8 cellular contexts compared by ENCODE assay signal in genomic region chr17:2053380-2054261, GRCh38. TPM values are rescaled to one million over a fixed set of nuclear protein-coding genes. Genes with fewer than 3 reads are reported as not detected.
DNase-seq lines count a peak whose midpoint lies in the region; ATAC-seq and TF ChIP-seq lines count a peak whose summit lies in the region.

No MANE protein-coding gene starts in this region.

- H3K36me3 ChIP-seq in BE2C, result no peaks in the 10 kb centered on the region
- peaks cover 0 to 20% (median 3%) of the 10 kb centered on the region in 9 donors for H3K36me3 ChIP-seq in heart left ventricle
- peaks cover 0 to 3% of the 10 kb centered on the region in 2 donors for H3K36me3 ChIP-seq in vagina

- peak overlapping the region; percentile 79 for H3K4me3 Mint-ChIP-seq in activated naive CD4-positive, alpha-beta T cell treated with anti-CD3 and anti-CD28 coated beads, Interleukin-2, amount 50 U/mL, for 24 hours

- H3K4me3 ChIP-seq in BE2C (ENCODE audit: low read depth, low read length) (peak overlapping the region; percentile 51), heart left ventricle (peak overlapping the region; percentile 16 to 87 (median 70)), vagina (peak overlapping the region; percentile 66 to 70)

- no peak for TF ChIP-seq POLR2A in heart left ventricle (IDR thresholded peaks at IDR 0.05)
- no peak for TF ChIP-seq POLR2A in vagina (IDR thresholded peaks at IDR 0.05)

- H3K9me3 ChIP-seq in BE2C, result no peaks in the 10 kb centered on the region
- H3K9me3 ChIP-seq in heart left ventricle, result no peaks in the 10 kb centered on the region
- H3K9me3 ChIP-seq in vagina, result no peaks in the 10 kb centered on the region

- peaks cover 32% of the 10 kb centered on the region for H3K27me3 ChIP-seq in BE2C
- peaks cover 0 to 62% (median 7%) of the 10 kb centered on the region in 9 donors for H3K27me3 ChIP-seq in heart left ventricle
- H3K27me3 ChIP-seq in vagina, result peaks cover 6% of the 10 kb centered on the region

- H3K9me3 Mint-ChIP-seq in activated naive CD4-positive, alpha-beta T cell treated with anti-CD3 and anti-CD28 coated beads, Interleukin-2, amount 50 U/mL, for 24 hours, result no peaks in the 10 kb centered on the region

- 5 to 11% (median 7%) methylated on average over 40 to 84 of the region's 84 CpGs for WGBS in heart left ventricle, 4 donors

- in situ Hi-C loops in SK-MEL-5 (cut with HindIII; ENCODE audit: low pct_unique_long_range_greater_than_20kb, low sequenced_read_pairs), result no loop called here

- H3K4me1 ChIP-seq in BE2C (no peaks in the 10 kb centered on the region), heart left ventricle (peaks cover 4 to 79% (median 50%) of the 10 kb centered on the region in 12 donors), vagina (peaks cover 57% of the 10 kb centered on the region)

- intact Hi-C loops in heart left ventricle (cut with DNase I), result loop anchor here (1.0 to 10.0 kb wide), 8 partner anchors 121 to 299 kb away; no protein-coding TSS in a partner anchor
- intact Hi-C loops in posterior vena cava (cut with DNase I), result loop anchor here (2.0 kb wide), 1 partner anchor 191 kb away; no protein-coding TSS in a partner anchor
- intact Hi-C loops in vagina (cut with DNase I), result loop anchor here (2.0 to 10.0 kb wide), 2 partner anchors 191 to 341 kb away; no protein-coding TSS in a partner anchor

- H3K27ac ChIP-seq in heart left ventricle, result peak overlapping the region in 11 of 12 donors; percentile 27 to 98 (median 91)
- H3K27ac ChIP-seq in vagina, result peak overlapping the region; percentile 95

- peaks cover 2% of the 10 kb centered on the region for H3K27me3 Mint-ChIP-seq in activated naive CD4-positive, alpha-beta T cell treated with anti-CD3 and anti-CD28 coated beads, Interleukin-2, amount 50 U/mL, for 24 hours

- ATAC-seq in heart left ventricle (peak in 2 of 4 donors; percentile 12 to 19), GM18868 (IDR thresholded peaks at IDR 0.05; ENCODE audit: unreplicated experiment) (no peak)

- H3K27ac Mint-ChIP-seq in activated naive CD4-positive, alpha-beta T cell treated with anti-CD3 and anti-CD28 coated beads, Interleukin-2, amount 50 U/mL, for 24 hours, result no peak overlapping the region

- H3K36me3 Mint-ChIP-seq in activated naive CD4-positive, alpha-beta T cell treated with anti-CD3 and anti-CD28 coated beads, Interleukin-2, amount 50 U/mL, for 24 hours, result no peaks in the 10 kb centered on the region

- H3K4me1 Mint-ChIP-seq in activated naive CD4-positive, alpha-beta T cell treated with anti-CD3 and anti-CD28 coated beads, Interleukin-2, amount 50 U/mL, for 24 hours, result peaks cover 27% of the 10 kb centered on the region

- peak; percentile 50 for TF ChIP-seq CTCF in BE2C (IDR thresholded peaks at IDR 0.05; ENCODE audit: low read depth, low read length)
- TF ChIP-seq CTCF in heart left ventricle (IDR thresholded peaks at IDR 0.05), result peak; percentile 49 to 77 (median 64)
- TF ChIP-seq CTCF in vagina (IDR thresholded peaks at IDR 0.05), result peak; percentile 57 to 61 (median 58)

- peak; percentile 74 for DNase-seq in BE2C
- DNase-seq in HK-2 (ENCODE audit: unreplicated experiment), result peak; percentile 81
- DNase-seq in SK-MEL-5 (ENCODE audit: low read depth, low spot score), result peak; percentile 44
- DNase-seq in heart left ventricle, result peak in 4 of 5 donors; percentile 75 to 88 (median 85)
- peak; percentile 95 for DNase-seq in posterior vena cava (ENCODE audit: low spot score)
- DNase-seq in vagina (ENCODE audit: extremely low spot score in 2 of 2), result no peak

RNA-seq across cellular contexts. Expression of gene HIC1, which starts 1.3 kb away (rescaled TPM):
- 1.3 TPM for polyA plus RNA-seq in BE2C (2012; ENCODE audit: insufficient read depth, insufficient read length, low read depth)
- total RNA-seq in SK-MEL-5 (2014; rRNA removed; shearing (Covaris generic)), result 0.48 and 0.69 TPM in 2 replicates
- 0.41 and 0.69 TPM in 2 replicates for polyA plus RNA-seq in SK-MEL-5 (2015; cell fraction: cytosol; rRNA removed)
- 0.15 and 1.0 TPM in 2 replicates for polyA plus RNA-seq in SK-MEL-5 (2015; cell fraction: nucleus; rRNA removed)
- total RNA-seq in heart left ventricle, result 10 to 100 TPM in 7 of 9 donors, 1 to 10 TPM in 2; 8.9 to 29.6 (median 16.7) TPM
- 10 to 100 TPM in 1 of 2 donors, 1 to 10 TPM in 1; 8.3 to 11.7 TPM for polyA plus RNA-seq in heart left ventricle
- total RNA-seq in posterior vena cava, result 10 to 100 TPM; 41.3 to 64.2 TPM
- total RNA-seq in vagina, result 33.1 TPM

RNA-seq across cellular contexts. Expression of gene OVCA2, which starts 11.8 kb away (rescaled TPM):
- polyA plus RNA-seq in BE2C (2012; ENCODE audit: insufficient read depth, insufficient read length, low read depth), result 45.7 TPM
- 74.9 and 82.0 TPM in 2 replicates for total RNA-seq in SK-MEL-5 (2014; rRNA removed; shearing (Covaris generic))
- polyA plus RNA-seq in SK-MEL-5 (2015; cell fraction: cytosol; rRNA removed), result 78.7 and 95.2 TPM in 2 replicates
- polyA plus RNA-seq in SK-MEL-5 (2015; cell fraction: nucleus; rRNA removed), result 33.7 and 35.8 TPM in 2 replicates
- total RNA-seq in heart left ventricle, result 10 to 100 TPM; 16.0 to 30.2 (median 20.0) TPM
- 10 to 100 TPM; 26.6 to 52.4 TPM for polyA plus RNA-seq in heart left ventricle
- 10 to 100 TPM; 17.4 to 21.2 TPM for total RNA-seq in posterior vena cava
- 24.3 TPM for total RNA-seq in vagina

RNA-seq across cellular contexts. Expression of gene DPH1, which starts 23.7 kb away (rescaled TPM):
- polyA plus RNA-seq in BE2C (2012; ENCODE audit: insufficient read depth, insufficient read length, low read depth), result 130 TPM
- total RNA-seq in SK-MEL-5 (2014; rRNA removed; shearing (Covaris generic)), result 60.2 and 70.1 TPM in 2 replicates
- polyA plus RNA-seq in SK-MEL-5 (2015; cell fraction: cytosol; rRNA removed), result 50.9 and 54.6 TPM in 2 replicates
- polyA plus RNA-seq in SK-MEL-5 (2015; cell fraction: nucleus; rRNA removed), result 220 and 273 TPM in 2 replicates
- 10 to 100 TPM; 14.0 to 38.1 (median 27.6) TPM for total RNA-seq in heart left ventricle
- polyA plus RNA-seq in heart left ventricle, result 10 to 100 TPM; 18.8 to 23.4 TPM
- 10 to 100 TPM; 26.5 to 27.9 TPM for total RNA-seq in posterior vena cava
- total RNA-seq in vagina, result 43.0 TPM

RNA-seq across cellular contexts. Expression of gene RTN4RL1, which starts 28.5 kb away (rescaled TPM):
- polyA plus RNA-seq in BE2C (2012; ENCODE audit: insufficient read depth, insufficient read length, low read depth), result 4.8 TPM
- total RNA-seq in SK-MEL-5 (2014; rRNA removed; shearing (Covaris generic)), result 1.4 and 1.7 TPM in 2 replicates
- 1.9 and 3.3 TPM in 2 replicates for polyA plus RNA-seq in SK-MEL-5 (2015; cell fraction: cytosol; rRNA removed)
- 0.09 and 0.91 TPM in 2 replicates for polyA plus RNA-seq in SK-MEL-5 (2015; cell fraction: nucleus; rRNA removed)
- 1 to 10 TPM; 1.7 to 4.2 (median 2.7) TPM for total RNA-seq in heart left ventricle
- 1 to 10 TPM; 2.2 to 4.9 TPM for polyA plus RNA-seq in heart left ventricle
- 1 to 10 TPM; 1.3 to 4.3 TPM for total RNA-seq in posterior vena cava
- 3.7 TPM for total RNA-seq in vagina

Comparison
In these comparisons a context has a peak if more than half of its experiments do, and no peak if none do; other contexts are left out.
1. DNase-seq: peak in BE2C (single experiment), HK-2 (single experiment), SK-MEL-5 (single experiment), heart left ventricle (4 of 5) and posterior vena cava (single experiment); none in vagina (0 of 2).
2. Peak in every context shown above with its lines, with median percentiles within 50 percentile points of each other: H3K4me3 ChIP-seq and CTCF ChIP-seq.